ENCODE assay signal across 8 cellular contexts in genomic region chr12:123119808-123120207, GRCh38. TPM values are rescaled to one million over a fixed set of nuclear protein-coding genes. Genes with fewer than 3 reads are reported as not detected.
DNase-seq lines count a peak whose midpoint lies in the region; ATAC-seq and TF ChIP-seq lines count a peak whose summit lies in the region.

No MANE protein-coding gene starts in this region.

- H3K79me2 ChIP-seq in OCI-LY1 (ENCODE audit: insufficient read depth, low read length) (peaks cover 56% of the 10 kb centered on the region), GM23338 (replicated peaks; ENCODE audit: insufficient read depth) (no peaks in the 10 kb centered on the region)

- peak overlapping the region; percentile 100 for H3K27ac ChIP-seq in OCI-LY1 (ENCODE audit: low read depth, low read length, poor library complexity, severe bottlenecking)
- no peak overlapping the region for H3K27ac ChIP-seq in foreskin keratinocyte
- H3K27ac ChIP-seq in GM23338 (ENCODE audit: low read depth): no peak overlapping the region
- H3K27ac ChIP-seq in right cardiac atrium (ENCODE audit: low read length): no peak overlapping the region

- H3K4me1 ChIP-seq in OCI-LY1 (ENCODE audit: insufficient read depth, low read length, severe bottlenecking): peaks cover 100% of the 10 kb centered on the region
- H3K4me1 ChIP-seq in foreskin keratinocyte: peaks cover 4% of the 10 kb centered on the region
- no peaks in the 10 kb centered on the region for H3K4me1 ChIP-seq in GM23338 (ENCODE audit: insufficient read depth)
- peaks cover 13% of the 10 kb centered on the region for H3K4me1 ChIP-seq in right cardiac atrium (ENCODE audit: control insufficient read depth, insufficient read depth, low read length)

- no peak overlapping the region for H3K4me3 Mint-ChIP-seq in GM23338

- H3K9me3 Mint-ChIP-seq in GM23338: no peaks in the 10 kb centered on the region

- peaks cover 18% of the 10 kb centered on the region; the same call in 1 of the 2 replicates for H3K36me3 ChIP-seq in OCI-LY1 (ENCODE audit: insufficient read depth, low read length)
- H3K36me3 ChIP-seq in GM23338 (ENCODE audit: insufficient read depth): no peaks in the 10 kb centered on the region

- H3K27me3 Mint-ChIP-seq in GM23338 (ENCODE audit: insufficient read depth, low read depth, poor library complexity): peaks cover 2% of the 10 kb centered on the region

- WGBS in right cardiac atrium: 94% methylated on average over 7 of the region's 7 CpGs

- H3K4me1 Mint-ChIP-seq in GM23338: no peaks in the 10 kb centered on the region; the same call in 2 of the 3 replicates

- peak; percentile 90 for DNase-seq in GM12865 (ENCODE audit: low read depth)
- DNase-seq in effector CD4-positive, alpha-beta T cell: peak; percentile 30
- no peak for DNase-seq in foreskin keratinocyte
- no peak for DNase-seq in GM23338 (ENCODE audit: low spot score)
- DNase-seq in right cardiac atrium: no peak
- DNase-seq in foreskin melanocyte: no peak

- intact Hi-C loops in right cardiac atrium (cut with DNase I): no loop called here

- ATAC-seq in GM21825 (IDR thresholded peaks at IDR 0.05; ENCODE audit: unreplicated experiment) (peak; percentile 67), foreskin keratinocyte (no peak), GM23338 (no peak), right cardiac atrium (no peak)

- TF ChIP-seq CTCF in GM12865 (IDR thresholded peaks at IDR 0.05; ENCODE audit: insufficient read depth, low read depth, low read length, missing control alignments): no peak
- TF ChIP-seq CTCF in OCI-LY1 (IDR thresholded peaks at IDR 0.05; ENCODE audit: low read length): no peak
- TF ChIP-seq CTCF in foreskin keratinocyte (conservative IDR thresholded peaks at IDR 0.05): no peak
- no peak for TF ChIP-seq CTCF in GM23338 (conservative IDR thresholded peaks at IDR 0.05; ENCODE audit: low read depth in 2 of 2)

- H3K27ac Mint-ChIP-seq in GM23338: no peak overlapping the region

- peak overlapping the region; percentile 61; the same call in 1 of the 2 replicates for H3K4me2 ChIP-seq in OCI-LY1 (ENCODE audit: low read length)
- no peak overlapping the region for H3K4me2 ChIP-seq in GM23338

- H2AFZ ChIP-seq in OCI-LY1 (ENCODE audit: low read length) (no peak overlapping the region), GM23338 (no peak overlapping the region)

- H3K9me2 ChIP-seq in OCI-LY1 (ENCODE audit: low read depth, low read length) (no peaks in the 10 kb centered on the region), GM23338 (ENCODE audit: insufficient read depth) (no peaks in the 10 kb centered on the region)

- no peaks in the 10 kb centered on the region for H3K36me3 Mint-ChIP-seq in GM23338 (ENCODE audit: low read depth)

- H3F3A ChIP-seq in OCI-LY1 (ENCODE audit: insufficient read depth, low read length) (peaks cover 14% of the 10 kb centered on the region), GM23338 (replicated peaks; ENCODE audit: low read depth) (no peaks in the 10 kb centered on the region)

- peak overlapping the region; percentile 63 for H3K9ac ChIP-seq in OCI-LY1 (ENCODE audit: low read length)

- H3K9me3 ChIP-seq in OCI-LY1 (ENCODE audit: low read length): no peaks in the 10 kb centered on the region
- H3K9me3 ChIP-seq in right cardiac atrium (ENCODE audit: control insufficient read depth, low read length): no peaks in the 10 kb centered on the region

- no peak overlapping the region for H3K4me3 ChIP-seq in GM12865 (ENCODE audit: low read depth, low read length)
- no peak overlapping the region for H3K4me3 ChIP-seq in OCI-LY1 (ENCODE audit: low read depth, low read length, poor library complexity, severe bottlenecking)
- H3K4me3 ChIP-seq in GM23338: no peak overlapping the region
- H3K4me3 ChIP-seq in right cardiac atrium (ENCODE audit: low read length): no peak overlapping the region

- H3K27me3 ChIP-seq in OCI-LY1 (ENCODE audit: insufficient read depth, low read length) (no peaks in the 10 kb centered on the region), foreskin keratinocyte (no peaks in the 10 kb centered on the region), GM23338 (ENCODE audit: insufficient read depth) (no peaks in the 10 kb centered on the region), right cardiac atrium (ENCODE audit: control insufficient read depth, insufficient read depth) (no peaks in the 10 kb centered on the region)

- no peaks in the 10 kb centered on the region for H4K20me1 ChIP-seq in OCI-LY1 (ENCODE audit: insufficient read depth, low read length)
- no peaks in the 10 kb centered on the region for H4K20me1 ChIP-seq in GM23338 (replicated peaks; ENCODE audit: insufficient read depth)

TF ChIP-seq in GM23338, 12 proteins besides CTCF, POLR2A, EP300 and RAD21 (continues in another document):
- TF ChIP-seq ETS1 (IDR thresholded peaks at IDR 0.05) (no peak), ZNF462 (CRISPR knock-in tag; IDR thresholded peaks at IDR 0.05) (no peak), EZH2 (IDR thresholded peaks at IDR 0.05; ENCODE audit: low read depth, unreplicated experiment) (no peak), EZH2phosphoT487 (IDR thresholded peaks at IDR 0.05; ENCODE audit: unreplicated experiment) (no peak), ZNF331 (CRISPR knock-in tag; IDR thresholded peaks at IDR 0.05; ENCODE audit: low read depth) (no peak)

RNA-seq across cellular contexts. Expression of gene PITPNM2, which starts 31.1 kb away (rescaled TPM):
- total RNA-seq in foreskin keratinocyte: 3.1 and 3.8 TPM in 2 replicates
- 1.8 and 2.2 TPM in 2 replicates for polyA plus RNA-seq in foreskin keratinocyte
- total RNA-seq in GM23338 (2014; rRNA removed; shearing (Covaris generic)): 1.9 and 3.0 TPM in 2 replicates
- polyA plus RNA-seq in GM23338 (2016; fragmentation: Nextera tagmentation; extraction: Ambion mirVana): 0.28 and 0.82 TPM in 2 replicates
- 10 to 100 TPM; 19.4 to 26.8 (median 20.9) TPM for total RNA-seq in right cardiac atrium
- polyA plus RNA-seq in right cardiac atrium: 10.8 TPM

Comparison
In these comparisons a context has a peak if more than half of its experiments do, and no peak if none do; other contexts are left out.
1. DNase-seq: peak in GM12865 (single experiment) and effector CD4-positive, alpha-beta T cell (single experiment); none in foreskin keratinocyte (0 of 2), GM23338 (single experiment), right cardiac atrium (0 of 3) and foreskin melanocyte (single experiment).